Comparison of ENCODE assay signal across 8 cellular contexts in genomic region chr1:89996415-89997110, GRCh38. TPM values are rescaled to one million over a fixed set of nuclear protein-coding genes. Genes with fewer than 3 reads are reported as not detected.
DNase-seq lines count a peak whose midpoint lies in the region; ATAC-seq, FAIRE-seq and TF ChIP-seq lines count a peak whose summit lies in the region.

No MANE protein-coding gene starts in this region.

- FAIRE-seq in K562 (lab: Jason Lieb, UNC), result no peak

- peak overlapping the region; percentile 91 for H3K4me2 ChIP-seq in K562 (ENCODE audit: insufficient read depth, low read length)
- peak overlapping the region; percentile 28 for H3K4me2 ChIP-seq in mesendoderm (ENCODE audit: low read length)

- no peak overlapping the region for H3K56ac ChIP-seq in mesendoderm (ENCODE audit: low read length)

- H3K36me3 ChIP-seq in cardiac muscle cell (peaks cover 3% of the 10 kb centered on the region), K562 (ENCODE audit: control insufficient read depth, insufficient read depth, low read length) (peaks cover 39% of the 10 kb centered on the region), mesendoderm (ENCODE audit: control insufficient read depth, insufficient read depth, low read length) (no peaks in the 10 kb centered on the region), urinary bladder (ENCODE audit: insufficient read depth) (no peaks in the 10 kb centered on the region)

- peak overlapping the region; percentile 97 for H3K27ac ChIP-seq in cardiac muscle cell
- peak overlapping the region; percentile 94; the same call in 2 of the 3 replicates for H3K27ac ChIP-seq in K562 (ENCODE audit: extremely low read depth, low read depth, low read length)
- H3K27ac ChIP-seq in mesendoderm (ENCODE audit: low read depth, low read length), result no peak overlapping the region
- no peak overlapping the region for H3K27ac ChIP-seq in urinary bladder (ENCODE audit: low read depth)
- no peak overlapping the region for H3K27ac ChIP-seq in substantia nigra (ENCODE audit: low read depth, low read length, poor library complexity, severe bottlenecking)

- CTCF ChIA-PET in K562 (lab: Yijun Ruan, JAX; ENCODE audit: low intra/inter-chr PET ratio), result no interaction called here

- H3K79me2 ChIP-seq in K562 (ENCODE audit: control insufficient read depth, insufficient read depth, low read length) (peaks cover 76% of the 10 kb centered on the region), mesendoderm (ENCODE audit: control insufficient read depth, insufficient read depth, low read length) (peaks cover 41% of the 10 kb centered on the region)

- POLR2A ChIA-PET in K562 (lab: Yijun Ruan, JAX), result interaction anchor here (0.6 to 1.1 kb wide), 2 partner anchors 175 to 466 kb away, joined by 4 read pairs; no protein-coding TSS in a partner anchor

- peaks cover 2% of the 10 kb centered on the region for H3K79me1 ChIP-seq in mesendoderm (ENCODE audit: low read length)

- no peak overlapping the region for H3K4ac ChIP-seq in mesendoderm (ENCODE audit: low read depth, low read length)

- no peak for DNase-seq in cardiac muscle cell (ENCODE audit: low read depth in 1 of 2, low spot score in 1 of 2)
- no peak for DNase-seq in left ventricle myocardium superior
- no peak for DNase-seq in K562 (ENCODE audit: extremely low read depth in 1 of 4, low spot score in 3 of 4)
- no peak for DNase-seq in mesendoderm
- DNase-seq in COLO829 (ENCODE audit: low spot score), result no peak
- DNase-seq in substantia nigra (lab: John Stamatoyannopoulos, UW), result no peak

- intact Hi-C loops in left ventricle myocardium superior (cut with micrococcal nuclease) (no loop called here), K562 (cut with micrococcal nuclease) (loop anchor here (10.0 kb wide), 1 partner anchor 472 kb away; the partner anchor contains the start of gene LRRC8B)

- peaks cover 28% of the 10 kb centered on the region for H3K4me1 ChIP-seq in cardiac muscle cell (ENCODE audit: low read depth)
- H3K4me1 ChIP-seq in K562 (replicated peaks in 1 of 2; ENCODE audit: control insufficient read depth in 2 of 2, insufficient read depth in 2 of 2, low read length in 2 of 2), result peaks cover 20 to 30% of the 10 kb centered on the region in 2 experiments
- no peaks in the 10 kb centered on the region for H3K4me1 ChIP-seq in mesendoderm (ENCODE audit: control insufficient read depth, low read depth, low read length)
- peaks cover 4% of the 10 kb centered on the region for H3K4me1 ChIP-seq in urinary bladder (ENCODE audit: insufficient read depth)

- no peak for TF ChIP-seq CTCF in cardiac muscle cell (IDR thresholded peaks at IDR 0.05; ENCODE audit: low read depth, low read length)
- TF ChIP-seq CTCF in K562 (IDR thresholded peaks at IDR 0.05 in 2 of 3, conservative IDR thresholded peaks at IDR 0.05 in 1 of 3; ENCODE audit: insufficient read depth in 2 of 3, low read depth in 1 of 3, low read length in 3 of 3), result no peak

- H2AK5ac ChIP-seq in mesendoderm (ENCODE audit: low read length), result no peak overlapping the region

- H3K18ac ChIP-seq in mesendoderm (ENCODE audit: low read length), result no peak overlapping the region

- no TSS peak for BruUV-seq in K562 (replicated peaks; lab: Mats Ljungman, UMichigan)

- H3K4me3 ChIP-seq in cardiac muscle cell (peak overlapping the region; percentile 84), K562 (peak overlapping the region; percentile 83), mesendoderm (ENCODE audit: low read length) (no peak overlapping the region), urinary bladder (ENCODE audit: low read depth, low read length) (peak overlapping the region; percentile 20)

- H3K27me3 ChIP-seq in cardiac muscle cell, result no peaks in the 10 kb centered on the region
- H3K27me3 ChIP-seq in K562 (ENCODE audit: control insufficient read depth in 2 of 2, insufficient read depth in 2 of 2, low read length in 2 of 2), result no peaks in the 10 kb centered on the region
- no peaks in the 10 kb centered on the region for H3K27me3 ChIP-seq in mesendoderm (ENCODE audit: insufficient read depth, low read length, poor library complexity)

- 12% methylated on average over 9 of the region's 9 CpGs for WGBS in K562 (ENCODE audit: insufficient coverage, low coverage, missing lambda C conversion rate)
- no CpG with 5 or more reads among the region's 9 CpGs for WGBS in mesendoderm (ENCODE audit: extremely low coverage, insufficient coverage, low lambda C conversion rate)
- 44% methylated on average over 9 of the region's 9 CpGs for WGBS in urinary bladder

- no peak overlapping the region for H2BK15ac ChIP-seq in mesendoderm (replicated peaks; ENCODE audit: low read depth)

- H3K9ac ChIP-seq in K562 (ENCODE audit: insufficient read depth in 1 of 2, low read depth in 2 of 2, low read length in 2 of 2) (peak overlapping the region; percentile 78 to 96), mesendoderm (ENCODE audit: low read length) (peak overlapping the region; percentile 97)

- H3K9me1 ChIP-seq in K562 (ENCODE audit: control insufficient read depth, insufficient read depth, low read length), result no peaks in the 10 kb centered on the region

- no peak for TF ChIP-seq EP300 in K562 (IDR thresholded peaks at IDR 0.05; ENCODE audit: low read length)

- TF ChIP-seq POLR2A in K562 (conservative IDR thresholded peaks at IDR 0.05), result no peak

- H2BK5ac ChIP-seq in mesendoderm (ENCODE audit: low read length), result no peak overlapping the region

- H4K5ac ChIP-seq in mesendoderm (ENCODE audit: low read length), result no peak overlapping the region

- no peak overlapping the region for H3K23ac ChIP-seq in mesendoderm (ENCODE audit: low read length)

- H4K8ac ChIP-seq in mesendoderm (ENCODE audit: low read depth, low read length), result no peak overlapping the region

- no peak for TF ChIP-seq RAD21 in K562 (CRISPR knock-in tag; conservative IDR thresholded peaks at IDR 0.05 in 1 of 2, IDR thresholded peaks at IDR 0.05 in 1 of 2)

- no peak overlapping the region for H2AFZ ChIP-seq in K562 (ENCODE audit: low read depth, low read length)

- H3K9me3 ChIP-seq in cardiac muscle cell (ENCODE audit: low read depth) (no peaks in the 10 kb centered on the region), K562 (replicated peaks; ENCODE audit: control insufficient read depth, insufficient read depth, low read depth, low read length) (no peaks in the 10 kb centered on the region)

- ATAC-seq in left ventricle myocardium superior, result no peak
- no peak for ATAC-seq in K562
- no peak for ATAC-seq in GM21528 (IDR thresholded peaks at IDR 0.05; ENCODE audit: low FRiP score, unreplicated experiment)

- H4K20me1 ChIP-seq in K562 (replicated peaks; ENCODE audit: control insufficient read depth, insufficient read depth, low read length), result peaks cover 19% of the 10 kb centered on the region; the same call in 1 of the 2 replicates

- no peak overlapping the region for H2BK120ac ChIP-seq in mesendoderm (ENCODE audit: low read depth, low read length)

- in situ Hi-C loops in K562 (cut with MboI), result loop anchor here (25.0 kb wide), 1 partner anchor 884 kb away; no protein-coding TSS in a partner anchor

TF ChIP-seq in K562, 482 proteins besides CTCF, POLR2A, EP300 and RAD21:
- TF ChIP-seq HDAC1 (IDR thresholded peaks at IDR 0.05), result no peak
- peak in 1 of 2 experiments; percentile 55; a peak in 1 of 4 replicates for TF ChIP-seq KDM1A (IDR thresholded peaks at IDR 0.05)
TF ChIP-seq in K562: peak in this region for 1.

RNA-seq across cellular contexts. Expression of gene ZNF326, which starts 1.7 kb away (rescaled TPM):
- 9.2 and 16.5 TPM in 2 replicates for total RNA-seq in cardiac muscle cell
- 27.9 and 36.1 TPM in 2 replicates for polyA plus RNA-seq in cardiac muscle cell
- total RNA-seq in left ventricle myocardium superior, result 17.0 TPM
- 16.4 and 77.7 TPM in 2 replicates for total RNA-seq in K562 (2011; cell fraction: chromatin; rRNA removed; ENCODE audit: low replicate concordance)
- 11.0 and 16.2 TPM in 2 replicates for total RNA-seq in K562 (2011; cell fraction: nucleolus; rRNA removed)
- 31.3 and 61.9 TPM in 2 replicates for total RNA-seq in K562 (2011; cell fraction: nucleoplasm; rRNA removed)
- total RNA-seq in K562 (2014; rRNA removed), result 7.2 and 9.2 TPM in 2 replicates
- total RNA-seq in K562 (2014; rRNA removed; fragmentation: Illumina TruSeq; extraction: Trizol), result 20.1 and 24.4 TPM in 2 replicates
- total RNA-seq in K562 (2015; rRNA removed; fragmentation: Illumina TruSeq; extraction: Trizol), result 17.1 and 19.4 TPM in 2 replicates
- total RNA-seq in K562 (2021), result 17.6 and 23.5 TPM in 2 replicates
- 29.5 and 30.6 TPM in 2 replicates for polyA plus RNA-seq in K562 (2011; rRNA removed)
- 10.0 and 21.1 TPM in 2 replicates for polyA plus RNA-seq in K562 (2011; cell fraction: cytosol; rRNA removed)
- polyA plus RNA-seq in K562 (2011; cell fraction: nucleus; rRNA removed), result 27.1 and 38.8 TPM in 2 replicates
- 13.6 and 33.7 TPM in 2 replicates for polyA plus RNA-seq in K562 (2012)
- 26.8 and 33.2 TPM in 2 replicates for polyA plus RNA-seq in K562 (2014; fragmentation: Illumina TruSeq; extraction: Trizol)
- 1 to 10 TPM; 7.3 to 7.7 TPM for polyA plus RNA-seq in K562 (2014; fragmentation: Nextera tagmentation; extraction: Ambion mirVana)
- 30.4 and 31.6 TPM in 2 replicates for polyA plus RNA-seq in K562 (2014; rRNA removed)
- polyA minus RNA-seq in K562 (2011; rRNA and poly(A)+ RNA removed), result 44.2 and 52.3 TPM in 2 replicates
- polyA minus RNA-seq in K562 (2011; cell fraction: cytosol; rRNA and poly(A)+ RNA removed), result 11.2 and 14.7 TPM in 2 replicates
- polyA minus RNA-seq in K562 (2011; cell fraction: nucleus; rRNA and poly(A)+ RNA removed), result 63.7 and 116 TPM in 2 replicates
- 38.4 TPM for polyA plus RNA-seq in mesendoderm (2013, experiment 1 of 2)
- 37.5 TPM for polyA plus RNA-seq in mesendoderm (2013, experiment 2 of 2)
- 40.4 TPM for total RNA-seq in urinary bladder
- 11.6 TPM for polyA plus RNA-seq in urinary bladder

Comparison
In these comparisons a context has a peak if more than half of its experiments do, and no peak if none do; other contexts are left out.
1. H3K27ac ChIP-seq: peak in cardiac muscle cell (single experiment) and K562 (single experiment); none in mesendoderm (single experiment), urinary bladder (single experiment) and substantia nigra (single experiment).